2 cellular contexts compared by ENCODE assay signal in the genomic region with DNA sequence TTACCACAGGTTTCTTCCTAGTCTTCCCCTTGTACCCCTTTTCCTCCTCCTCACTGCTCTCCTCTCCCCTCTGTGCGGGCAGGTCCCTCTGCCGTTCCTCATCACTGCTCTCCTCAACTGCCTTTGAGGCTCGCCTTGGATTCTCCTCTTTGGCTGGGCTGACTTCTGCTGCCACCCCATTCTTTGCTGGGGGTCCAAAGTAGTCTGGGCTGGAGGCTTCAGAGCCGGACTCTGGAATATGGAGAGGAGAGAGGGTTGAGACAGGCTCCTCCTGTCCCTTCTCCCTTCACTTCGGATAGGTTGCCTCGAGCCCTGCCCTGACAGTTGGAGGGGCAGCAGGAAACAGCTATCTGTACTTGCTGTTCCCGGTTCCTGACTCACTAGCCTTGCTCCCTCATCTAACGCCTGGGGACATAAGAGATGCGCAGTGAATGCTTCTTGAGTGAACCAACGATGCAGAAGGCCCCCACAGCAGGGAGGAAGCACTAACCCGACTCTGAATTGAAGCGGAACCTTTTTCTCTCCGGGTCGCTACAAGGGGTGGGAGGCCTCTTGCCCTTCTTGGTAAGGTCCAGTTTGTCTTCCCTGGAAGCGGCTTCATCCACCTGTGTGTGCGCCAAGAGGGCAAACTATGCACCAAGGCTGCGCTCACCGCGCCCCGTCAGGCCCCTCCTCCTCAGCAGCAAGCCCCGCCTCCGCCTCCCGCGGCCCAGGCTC.
TF ChIP-seq lines count a peak whose summit lies in the region.

No MANE protein-coding gene starts in this region.

TF ChIP-seq in HEK293, 187 proteins besides CTCF, POLR2A, EP300 and RAD21 (continues in another document):
- TF ChIP-seq ZNF639 (tag by site-specific recombination; IDR thresholded peaks at IDR 0.05) (no peak), ZNF341 (tag by site-specific recombination; IDR thresholded peaks at IDR 0.05; ENCODE audit: low read depth) (peak; percentile 92), ZBTB1 (tag by site-specific recombination; IDR thresholded peaks at IDR 0.05) (no peak), SALL2 (tag by site-specific recombination; IDR thresholded peaks at IDR 0.05; ENCODE audit: borderline replicate concordance) (no peak), GLIS2 (tag by site-specific recombination; IDR thresholded peaks at IDR 0.05) (peak; percentile 75; the same call in 1 of the 2 replicates), ZBTB11 (tag by site-specific recombination; conservative IDR thresholded peaks at IDR 0.05; ENCODE audit: low read depth) (peak; percentile 15; the same call in 1 of the 2 replicates), ZNF677 (tag by site-specific recombination; IDR thresholded peaks at IDR 0.05) (peak; percentile 98), ZNF664 (tag by site-specific recombination; IDR thresholded peaks at IDR 0.05) (peak; percentile 78)
- TF ChIP-seq, protein P1, sequence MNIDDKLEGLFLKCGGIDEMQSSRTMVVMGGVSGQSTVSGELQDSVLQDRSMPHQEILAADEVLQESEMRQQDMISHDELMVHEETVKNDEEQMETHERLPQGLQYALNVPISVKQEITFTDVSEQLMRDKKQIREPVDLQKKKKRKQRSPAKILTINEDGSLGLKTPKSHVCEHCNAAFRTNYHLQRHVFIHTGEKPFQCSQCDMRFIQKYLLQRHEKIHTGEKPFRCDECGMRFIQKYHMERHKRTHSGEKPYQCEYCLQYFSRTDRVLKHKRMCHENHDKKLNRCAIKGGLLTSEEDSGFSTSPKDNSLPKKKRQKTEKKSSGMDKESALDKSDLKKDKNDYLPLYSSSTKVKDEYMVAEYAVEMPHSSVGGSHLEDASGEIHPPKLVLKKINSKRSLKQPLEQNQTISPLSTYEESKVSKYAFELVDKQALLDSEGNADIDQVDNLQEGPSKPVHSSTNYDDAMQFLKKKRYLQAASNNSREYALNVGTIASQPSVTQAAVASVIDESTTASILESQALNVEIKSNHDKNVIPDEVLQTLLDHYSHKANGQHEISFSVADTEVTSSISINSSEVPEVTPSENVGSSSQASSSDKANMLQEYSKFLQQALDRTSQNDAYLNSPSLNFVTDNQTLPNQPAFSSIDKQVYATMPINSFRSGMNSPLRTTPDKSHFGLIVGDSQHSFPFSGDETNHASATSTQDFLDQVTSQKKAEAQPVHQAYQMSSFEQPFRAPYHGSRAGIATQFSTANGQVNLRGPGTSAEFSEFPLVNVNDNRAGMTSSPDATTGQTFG (tag by site-specific recombination; IDR thresholded peaks at IDR 0.05; ENCODE audit: borderline replicate concordance) = 0 out of 2 replicates have a peak, but pooled peaks have one; percentile 2
- TF ChIP-seq, protein P2, sequence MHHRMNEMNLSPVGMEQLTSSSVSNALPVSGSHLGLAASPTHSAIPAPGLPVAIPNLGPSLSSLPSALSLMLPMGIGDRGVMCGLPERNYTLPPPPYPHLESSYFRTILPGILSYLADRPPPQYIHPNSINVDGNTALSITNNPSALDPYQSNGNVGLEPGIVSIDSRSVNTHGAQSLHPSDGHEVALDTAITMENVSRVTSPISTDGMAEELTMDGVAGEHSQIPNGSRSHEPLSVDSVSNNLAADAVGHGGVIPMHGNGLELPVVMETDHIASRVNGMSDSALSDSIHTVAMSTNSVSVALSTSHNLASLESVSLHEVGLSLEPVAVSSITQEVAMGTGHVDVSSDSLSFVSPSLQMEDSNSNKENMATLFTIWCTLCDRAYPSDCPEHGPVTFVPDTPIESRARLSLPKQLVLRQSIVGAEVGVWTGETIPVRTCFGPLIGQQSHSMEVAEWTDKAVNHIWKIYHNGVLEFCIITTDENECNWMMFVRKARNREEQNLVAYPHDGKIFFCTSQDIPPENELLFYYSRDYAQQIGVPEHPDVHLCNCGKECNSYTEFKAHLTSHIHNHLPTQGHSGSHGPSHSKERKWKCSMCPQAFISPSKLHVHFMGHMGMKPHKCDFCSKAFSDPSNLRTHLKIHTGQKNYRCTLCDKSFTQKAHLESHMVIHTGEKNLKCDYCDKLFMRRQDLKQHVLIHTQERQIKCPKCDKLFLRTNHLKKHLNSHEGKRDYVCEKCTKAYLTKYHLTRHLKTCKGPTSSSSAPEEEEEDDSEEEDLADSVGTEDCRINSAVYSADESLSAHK (tag by site-specific recombination; IDR thresholded peaks at IDR 0.05) = peak; percentile 43; the same call in 1 of the 2 replicates

TF ChIP-seq in GM12878, 131 proteins besides CTCF, POLR2A, EP300 and RAD21:
- TF ChIP-seq E4F1 (IDR thresholded peaks at IDR 0.05; ENCODE audit: borderline replicate concordance, partially characterized antibody) = no peak
- TF ChIP-seq LARP7 (IDR thresholded peaks at IDR 0.05) = peak; percentile 17; the same call in 1 of the 2 replicates
- TF ChIP-seq, protein P3, sequence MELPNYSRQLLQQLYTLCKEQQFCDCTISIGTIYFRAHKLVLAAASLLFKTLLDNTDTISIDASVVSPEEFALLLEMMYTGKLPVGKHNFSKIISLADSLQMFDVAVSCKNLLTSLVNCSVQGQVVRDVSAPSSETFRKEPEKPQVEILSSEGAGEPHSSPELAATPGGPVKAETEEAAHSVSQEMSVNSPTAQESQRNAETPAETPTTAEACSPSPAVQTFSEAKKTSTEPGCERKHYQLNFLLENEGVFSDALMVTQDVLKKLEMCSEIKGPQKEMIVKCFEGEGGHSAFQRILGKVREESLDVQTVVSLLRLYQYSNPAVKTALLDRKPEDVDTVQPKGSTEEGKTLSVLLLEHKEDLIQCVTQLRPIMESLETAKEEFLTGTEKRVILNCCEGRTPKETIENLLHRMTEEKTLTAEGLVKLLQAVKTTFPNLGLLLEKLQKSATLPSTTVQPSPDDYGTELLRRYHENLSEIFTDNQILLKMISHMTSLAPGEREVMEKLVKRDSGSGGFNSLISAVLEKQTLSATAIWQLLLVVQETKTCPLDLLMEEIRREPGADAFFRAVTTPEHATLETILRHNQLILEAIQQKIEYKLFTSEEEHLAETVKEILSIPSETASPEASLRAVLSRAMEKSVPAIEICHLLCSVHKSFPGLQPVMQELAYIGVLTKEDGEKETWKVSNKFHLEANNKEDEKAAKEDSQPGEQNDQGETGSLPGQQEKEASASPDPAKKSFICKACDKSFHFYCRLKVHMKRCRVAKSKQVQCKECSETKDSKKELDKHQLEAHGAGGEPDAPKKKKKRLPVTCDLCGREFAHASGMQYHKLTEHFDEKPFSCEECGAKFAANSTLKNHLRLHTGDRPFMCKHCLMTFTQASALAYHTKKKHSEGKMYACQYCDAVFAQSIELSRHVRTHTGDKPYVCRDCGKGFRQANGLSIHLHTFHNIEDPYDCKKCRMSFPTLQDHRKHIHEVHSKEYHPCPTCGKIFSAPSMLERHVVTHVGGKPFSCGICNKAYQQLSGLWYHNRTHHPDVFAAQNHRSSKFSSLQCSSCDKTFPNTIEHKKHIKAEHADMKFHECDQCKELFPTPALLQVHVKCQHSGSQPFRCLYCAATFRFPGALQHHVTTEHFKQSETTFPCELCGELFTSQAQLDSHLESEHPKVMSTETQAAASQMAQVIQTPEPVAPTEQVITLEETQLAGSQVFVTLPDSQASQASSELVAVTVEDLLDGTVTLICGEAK (IDR thresholded peaks at IDR 0.05; ENCODE audit: borderline replicate concordance) = no peak
- TF ChIP-seq ZNF384 (IDR thresholded peaks at IDR 0.05; ENCODE audit: borderline replicate concordance, low read depth, low read length) = no peak
- TF ChIP-seq HDAC2 (IDR thresholded peaks at IDR 0.05) = no peak
- TF ChIP-seq TARDBP (IDR thresholded peaks at IDR 0.05; ENCODE audit: borderline replicate concordance) = no peak
